In genomic region chr19:35549174-35549788, GRCh38 we compare ENCODE assay signal across 8 cellular contexts. TPM values are rescaled to one million over a fixed set of nuclear protein-coding genes. Genes with fewer than 3 reads are reported as not detected.
DNase-seq lines count a peak whose midpoint lies in the region; ATAC-seq lines count a peak whose summit lies in the region.

No MANE protein-coding gene starts in this region.

- H3K4me1 Mint-ChIP-seq in activated naive CD8-positive, alpha-beta T cell treated with anti-CD3 and anti-CD28 coated beads, Interleukin-2, amount 10 ng/mL, durations not matched to agents 7 days and 5 days, result peaks cover 19% of the 10 kb centered on the region

- no peaks in the 10 kb centered on the region for H3K9me3 Mint-ChIP-seq in activated naive CD8-positive, alpha-beta T cell treated with anti-CD3 and anti-CD28 coated beads, Interleukin-2, amount 10 ng/mL, durations not matched to agents 7 days and 5 days

- H3K27ac Mint-ChIP-seq in activated naive CD8-positive, alpha-beta T cell treated with anti-CD3 and anti-CD28 coated beads, Interleukin-2, amount 10 ng/mL, durations not matched to agents 7 days and 5 days, result peak overlapping the region; percentile 27

- no peaks in the 10 kb centered on the region for H3K27me3 Mint-ChIP-seq in activated naive CD8-positive, alpha-beta T cell treated with anti-CD3 and anti-CD28 coated beads, Interleukin-2, amount 10 ng/mL, durations not matched to agents 7 days and 5 days

- no peak overlapping the region for H3K4me3 Mint-ChIP-seq in activated naive CD8-positive, alpha-beta T cell treated with anti-CD3 and anti-CD28 coated beads, Interleukin-2, amount 10 ng/mL, durations not matched to agents 7 days and 5 days

- no peak for ATAC-seq in activated naive CD8-positive, alpha-beta T cell treated with anti-CD3 and anti-CD28 coated beads, Interleukin-2, amount 10 ng/mL, durations not matched to agents 7 days and 5 days (ENCODE audit: low read depth)
- no peak for ATAC-seq in HG02571 (IDR thresholded peaks at IDR 0.05; ENCODE audit: unreplicated experiment)

- POLR2A ChIA-PET in activated naive CD8-positive, alpha-beta T cell treated with anti-CD3 and anti-CD28 coated beads, Interleukin-2, amount 10 ng/mL, durations not matched to agents 7 days and 5 days (lab: Charles Lee), result interaction anchor here (0.5 to 2.5 kb wide), 3 partner anchors 48 to 99 kb away, joined by 5 to 8 read pairs (median 8); partner anchors contain the start of gene COX6B1

- peak; percentile 61 to 79 for DNase-seq in NCI-H524 (lab: John Stamatoyannopoulos, UW)
- no peak for DNase-seq in NCI-H524 treated with DMSO at 0.1 percent for 48 hours (lab: John Stamatoyannopoulos, UW)
- peak; percentile 23 for DNase-seq in NCI-H1092 (lab: John Stamatoyannopoulos, UW)
- peak; percentile 64 for DNase-seq in SKM-1 (lab: John Stamatoyannopoulos, UW; ENCODE audit: unreplicated experiment)
- peak; percentile 54 for DNase-seq in activated naive CD8-positive, alpha-beta T cell treated with anti-CD3 and anti-CD28 coated beads, Interleukin-2, amount 10 ng/mL, durations not matched to agents 7 days and 5 days
- peak; percentile 7 to 52 for DNase-seq in hippocampal formation (lab: John Stamatoyannopoulos, UW)
- peak; percentile 50 for DNase-seq in stimulated activated CD4-positive, alpha-beta T cell treated with anti-CD3 and anti-CD28 coated beads, Interleukin-1b, Interleukin-23, amount 100 ng/mL, for 48 hours

- H3K36me3 Mint-ChIP-seq in activated naive CD8-positive, alpha-beta T cell treated with anti-CD3 and anti-CD28 coated beads, Interleukin-2, amount 10 ng/mL, durations not matched to agents 7 days and 5 days, result no peaks in the 10 kb centered on the region

RNA-seq across cellular contexts. Expression of gene TMEM147, which starts 3.9 kb away (rescaled TPM):
- 10 to 100 TPM; 37.2 to 38.2 TPM for total RNA-seq in activated naive CD8-positive, alpha-beta T cell treated with anti-CD3 and anti-CD28 coated beads, Interleukin-2, amount 10 ng/mL, durations not matched to agents 7 days and 5 days

RNA-seq across cellular contexts. Expression of gene ATP4A, which starts 14.2 kb away (rescaled TPM):
- not detected for total RNA-seq in activated naive CD8-positive, alpha-beta T cell treated with anti-CD3 and anti-CD28 coated beads, Interleukin-2, amount 10 ng/mL, durations not matched to agents 7 days and 5 days

RNA-seq across cellular contexts. Expression of gene GAPDHS, which starts 16.0 kb away (rescaled TPM):
- total RNA-seq in activated naive CD8-positive, alpha-beta T cell treated with anti-CD3 and anti-CD28 coated beads, Interleukin-2, amount 10 ng/mL, durations not matched to agents 7 days and 5 days, result not detected

RNA-seq across cellular contexts. Expression of gene SBSN, which starts 21.2 kb away (rescaled TPM):
- not detected for total RNA-seq in activated naive CD8-positive, alpha-beta T cell treated with anti-CD3 and anti-CD28 coated beads, Interleukin-2, amount 10 ng/mL, durations not matched to agents 7 days and 5 days

RNA-seq across cellular contexts. Expression of gene DMKN, which starts 35.8 kb away (rescaled TPM):
- total RNA-seq in activated naive CD8-positive, alpha-beta T cell treated with anti-CD3 and anti-CD28 coated beads, Interleukin-2, amount 10 ng/mL, durations not matched to agents 7 days and 5 days, result 1 to 10 TPM; 2.5 to 3.5 TPM
